In the genomic region with DNA sequence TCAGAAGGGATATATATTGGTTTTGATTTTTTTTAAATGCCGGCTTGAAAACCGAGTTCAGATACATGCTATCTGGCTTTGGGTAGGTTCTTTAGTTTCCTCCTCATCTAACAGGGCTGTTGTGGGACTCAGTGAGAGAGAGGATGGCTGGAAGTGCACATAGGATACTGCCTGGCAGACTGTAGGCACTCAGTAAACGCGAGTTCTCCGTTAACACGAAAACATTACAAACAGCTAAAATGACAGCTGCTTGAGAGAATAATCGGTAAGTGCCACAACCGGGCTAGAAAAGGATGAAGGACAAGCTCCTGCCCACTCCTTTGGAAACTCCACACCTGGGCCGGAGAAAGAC, we compare ENCODE assay signal across 8 cellular contexts. TPM values are rescaled to one million over a fixed set of nuclear protein-coding genes. Genes with fewer than 3 reads are reported as not detected.
DNase-seq lines count a peak whose midpoint lies in the region; ATAC-seq and TF ChIP-seq lines count a peak whose summit lies in the region.

No MANE protein-coding gene starts in this region.

- CTCF ChIA-PET in AG04449 (lab: Yijun Ruan, JAX): no interaction called here

- ATAC-seq in GM18873 (IDR thresholded peaks at IDR 0.05; ENCODE audit: low FRiP score, unreplicated experiment) (peak; percentile 3), HG03442 (IDR thresholded peaks at IDR 0.05; ENCODE audit: unreplicated experiment) (peak; percentile 8)
- peak; percentile 13 for ATAC-seq in activated naive CD8-positive, alpha-beta T cell treated with anti-CD3 and anti-CD28 coated beads, Interleukin-2, amount 10 ng/mL, durations not matched to agents 7 days and 5 days (ENCODE audit: low read depth)
- peak; percentile 7 for ATAC-seq in stimulated activated naive CD8-positive, alpha-beta T cell treated with anti-CD3 and anti-CD28 coated beads, Interleukin-15, Interleukin-2, amounts not matched to agents 100 U/mL and 50 U/mL, for 24 hours

- H3K36me3 Mint-ChIP-seq in activated naive CD8-positive, alpha-beta T cell treated with anti-CD3 and anti-CD28 coated beads, Interleukin-2, amount 10 ng/mL, durations not matched to agents 7 days and 5 days: peaks cover 25% of the 10 kb centered on the region

- TF ChIP-seq CTCF in AG04449 (IDR thresholded peaks at IDR 0.05; ENCODE audit: insufficient read depth, low read length, missing control alignments): no peak

- H3K4me3 Mint-ChIP-seq in activated naive CD8-positive, alpha-beta T cell treated with anti-CD3 and anti-CD28 coated beads, Interleukin-2, amount 10 ng/mL, durations not matched to agents 7 days and 5 days: peak overlapping the region; percentile 93

- DNase-seq in AG04449 (ENCODE audit: low read depth, low spot score): no peak
- DNase-seq in activated naive CD8-positive, alpha-beta T cell treated with anti-CD3 and anti-CD28 coated beads, Interleukin-2, amount 10 ng/mL, durations not matched to agents 7 days and 5 days: no peak
- DNase-seq in stimulated activated naive CD8-positive, alpha-beta T cell treated with anti-CD3 and anti-CD28 coated beads, Interleukin-15, Interleukin-2, amounts not matched to agents 100 U/mL and 50 U/mL, for 24 hours: no peak
- DNase-seq in anterior cingulate cortex (lab: John Stamatoyannopoulos, UW): no peak
- no peak for DNase-seq in central memory CD4-positive, alpha-beta T cell

- no peaks in the 10 kb centered on the region for H3K9me3 Mint-ChIP-seq in activated naive CD8-positive, alpha-beta T cell treated with anti-CD3 and anti-CD28 coated beads, Interleukin-2, amount 10 ng/mL, durations not matched to agents 7 days and 5 days

- no peaks in the 10 kb centered on the region for H3K27me3 Mint-ChIP-seq in activated naive CD8-positive, alpha-beta T cell treated with anti-CD3 and anti-CD28 coated beads, Interleukin-2, amount 10 ng/mL, durations not matched to agents 7 days and 5 days

- peaks cover 32% of the 10 kb centered on the region for H3K4me1 Mint-ChIP-seq in activated naive CD8-positive, alpha-beta T cell treated with anti-CD3 and anti-CD28 coated beads, Interleukin-2, amount 10 ng/mL, durations not matched to agents 7 days and 5 days

- POLR2A ChIA-PET in AG04449 (lab: Yijun Ruan, JAX): interaction anchor here (0.6 to 1.4 kb wide), 4 partner anchors 10 to 266 kb away, joined by 3 to 7 read pairs (median 4); no protein-coding TSS in a partner anchor
- POLR2A ChIA-PET in activated naive CD8-positive, alpha-beta T cell treated with anti-CD3 and anti-CD28 coated beads, Interleukin-2, amount 10 ng/mL, durations not matched to agents 7 days and 5 days (lab: Charles Lee): interaction anchor here (0.6 to 2.0 kb wide), 8 partner anchors 11 to 1676 kb away, joined by 3 to 15 read pairs (median 5); a partner anchor contains a TSS

- H3K4me3 ChIP-seq in AG04449 (ENCODE audit: low read depth, low read length) (peak overlapping the region; percentile 92), iPS-11a (ENCODE audit: low read depth, low read length) (peak overlapping the region; percentile 99)

- H3K27ac Mint-ChIP-seq in activated naive CD8-positive, alpha-beta T cell treated with anti-CD3 and anti-CD28 coated beads, Interleukin-2, amount 10 ng/mL, durations not matched to agents 7 days and 5 days: peak overlapping the region; percentile 91

RNA-seq across cellular contexts. Expression of a gene that starts 0.4 kb away (rescaled TPM):
- 10 to 100 TPM; 36.0 to 42.9 TPM for total RNA-seq in activated naive CD8-positive, alpha-beta T cell treated with anti-CD3 and anti-CD28 coated beads, Interleukin-2, amount 10 ng/mL, durations not matched to agents 7 days and 5 days

RNA-seq across cellular contexts. Expression of a gene that starts 0.5 kb away (rescaled TPM):
- 100 to 1,000 TPM; 112 to 114 TPM for total RNA-seq in activated naive CD8-positive, alpha-beta T cell treated with anti-CD3 and anti-CD28 coated beads, Interleukin-2, amount 10 ng/mL, durations not matched to agents 7 days and 5 days

RNA-seq across cellular contexts. Expression of a gene that starts 40.2 kb away (rescaled TPM):
- 10 to 100 TPM; 13.6 to 17.3 TPM for total RNA-seq in activated naive CD8-positive, alpha-beta T cell treated with anti-CD3 and anti-CD28 coated beads, Interleukin-2, amount 10 ng/mL, durations not matched to agents 7 days and 5 days
